ENCODE assay signal across 31 cellular contexts in genomic region chr10:82020999-82021398, GRCh38.
"Had no signal": no experiment of that assay in that cellular context is flagged by ENCODE, and none has a peak within 500 bp of the region (broad histone marks: within the 10 kb centered on the region; RNA-seq: fewer than 3 reads in every experiment).

No MANE protein-coding gene starts in this region.

- H3K27me3 Mint-ChIP-seq: activated B cell treated with CpG ODN at 0.5 μM for 24 hours; activated CD4-positive, alpha-beta memory T cell treated with anti-CD3 and anti-CD28 coated beads, Interleukin-2, amount 10 ng/mL, durations not matched to agents 7 days and 5 days; activated CD4-positive, alpha-beta T cell treated with anti-CD3 and anti-CD28 coated beads, Interleukin-2, amount 10 ng/mL, durations not matched to agents 7 days and 5 days; activated CD8-positive, alpha-beta memory T cell treated with anti-CD3 and anti-CD28 coated beads, Interleukin-2, amount 10 ng/mL, durations not matched to agents 7 days and 5 days; activated naive CD4-positive, alpha-beta T cell treated with anti-CD3 and anti-CD28 coated beads, Interleukin-2, amount 10 ng/mL, durations not matched to agents 7 days and 5 days; activated naive CD4-positive, alpha-beta T cell treated with anti-CD3 and anti-CD28 coated beads, Interleukin-2, amount 50 U/mL, for 24 hours; activated naive CD8-positive, alpha-beta T cell; activated naive CD8-positive, alpha-beta T cell treated with anti-CD3 and anti-CD28 coated beads, Interleukin-2, amount 10 ng/mL, durations not matched to agents 7 days and 5 days; activated naive CD8-positive, alpha-beta T cell treated with anti-CD3 and anti-CD28 coated beads, Interleukin-2, amount 50 U/mL, for 24 hours; activated T-cell treated with anti-CD3 and anti-CD28 coated beads, Interleukin-2, amount 50 U/mL, for 24 hours; brain; central memory CD8-positive, alpha-beta T cell had no signal

- ATAC-seq: activated CD8-positive, alpha-beta memory T cell treated with anti-CD3 and anti-CD28 coated beads, Interleukin-2, amount 10 ng/mL, durations not matched to agents 7 days and 5 days; activated CD8-positive, alpha-beta T cell treated with anti-CD3 and anti-CD28 coated beads, Interleukin-2, amount 10 ng/mL, durations not matched to agents 7 days and 5 days; activated naive CD8-positive, alpha-beta T cell treated with anti-CD3 and anti-CD28 coated beads, Interleukin-2, amount 50 U/mL, for 24 hours had no signal

- DNase-seq: activated B cell treated with CpG ODN at 0.5 μM for 24 hours; activated CD4-positive, alpha-beta memory T cell treated with anti-CD3 and anti-CD28 coated beads, Interleukin-2, amount 10 ng/mL, durations not matched to agents 7 days and 5 days; activated CD4-positive, alpha-beta T cell treated with anti-CD3 and anti-CD28 coated beads for 4 hours; activated CD4-positive, alpha-beta T cell treated with anti-CD3 and anti-CD28 coated beads, Interleukin-2, amount 10 ng/mL, durations not matched to agents 7 days and 5 days; activated CD4-positive, alpha-beta T cell treated with anti-CD3 and anti-CD28 coated beads, Interleukin-2, amount 50 U/mL, for 48 hours; activated CD4-positive, CD25-positive, alpha-beta regulatory T cell treated with anti-CD3 and anti-CD28 coated beads, Interleukin-2, amount 50 U/mL, for 72 hours; activated CD8-positive, alpha-beta memory T cell treated with anti-CD3 and anti-CD28 coated beads for 24 hours; activated CD8-positive, alpha-beta memory T cell treated with anti-CD3 and anti-CD28 coated beads, Interleukin-2, amount 10 ng/mL, durations not matched to agents 7 days and 5 days; activated CD8-positive, alpha-beta memory T cell treated with anti-CD3 and anti-CD28 coated beads, Interleukin-2, amount 50 U/mL, for 48 hours; activated CD8-positive, alpha-beta T cell treated with anti-CD3 and anti-CD28 coated beads, Interleukin-2, amount 10 ng/mL, durations not matched to agents 7 days and 5 days; activated effector memory CD4-positive, alpha-beta T cell treated with Interleukin-2 at 50 U/mL for 16 hours; activated gamma-delta T cell; activated naive CD4-positive, alpha-beta T cell treated with anti-CD3 and anti-CD28 coated beads, Interleukin-2, amount 10 ng/mL, durations not matched to agents 7 days and 5 days; activated naive CD4-positive, alpha-beta T cell treated with Interleukin-2 at 50 U/mL for 16 hours; activated naive CD8-positive, alpha-beta T cell treated with anti-CD3 and anti-CD28 coated beads, Interleukin-2, amount 10 ng/mL, durations not matched to agents 7 days and 5 days; activated naive CD8-positive, alpha-beta T cell treated with anti-CD3 and anti-CD28 coated beads, Interleukin-2, amount 50 U/mL, for 24 hours; activated T-cell treated with anti-CD3 and anti-CD28 coated beads, Interleukin-2, amount 50 U/mL, for 24 hours; activated T-cell treated with anti-CD3 and anti-CD28 coated beads, Interleukin-2, amount 50 U/mL, for 48 hours; amygdala; anterior cingulate cortex; caudate nucleus; cerebellar nuclear complex; T-helper 2 cell; T-helper 9 cell had no signal

- H3K9me3 Mint-ChIP-seq: activated naive CD8-positive, alpha-beta T cell treated with anti-CD3 and anti-CD28 coated beads, Interleukin-2, amount 10 ng/mL, durations not matched to agents 7 days and 5 days; activated T-cell treated with anti-CD3 and anti-CD28 coated beads, Interleukin-2, amount 50 U/mL, for 24 hours had no signal

- H3K4me3 Mint-ChIP-seq: activated B cell treated with CpG ODN at 0.5 μM for 24 hours; activated CD4-positive, alpha-beta memory T cell treated with anti-CD3 and anti-CD28 coated beads, Interleukin-2, amount 10 ng/mL, durations not matched to agents 7 days and 5 days; activated CD4-positive, alpha-beta T cell treated with anti-CD3 and anti-CD28 coated beads, Interleukin-2, amount 10 ng/mL, durations not matched to agents 7 days and 5 days; activated CD8-positive, alpha-beta memory T cell treated with anti-CD3 and anti-CD28 coated beads, Interleukin-2, amount 10 ng/mL, durations not matched to agents 7 days and 5 days; activated CD8-positive, alpha-beta T cell treated with anti-CD3 and anti-CD28 coated beads, Interleukin-2, amount 10 ng/mL, durations not matched to agents 7 days and 5 days; activated naive CD4-positive, alpha-beta T cell treated with anti-CD3 and anti-CD28 coated beads, Interleukin-2, amount 10 ng/mL, durations not matched to agents 7 days and 5 days; activated naive CD4-positive, alpha-beta T cell treated with anti-CD3 and anti-CD28 coated beads, Interleukin-2, amount 50 U/mL, for 24 hours; activated naive CD8-positive, alpha-beta T cell; activated naive CD8-positive, alpha-beta T cell treated with anti-CD3 and anti-CD28 coated beads, Interleukin-2, amount 10 ng/mL, durations not matched to agents 7 days and 5 days; activated naive CD8-positive, alpha-beta T cell treated with anti-CD3 and anti-CD28 coated beads, Interleukin-2, amount 50 U/mL, for 24 hours; activated T-cell treated with anti-CD3 and anti-CD28 coated beads, Interleukin-2, amount 50 U/mL, for 24 hours; brain; central memory CD8-positive, alpha-beta T cell; T-helper 1 cell treated with Interleukin-12 subunit alpha and Interleukin-12 subunit beta and Interleukin-4 antibody, amounts not matched to agents 30 μg/mL and 1 μg/mL, for 36 hours; T-helper 2 cell treated with Interferon-gamma antibody and Interleukin-4, amounts not matched to agents 5 μg/mL and 100 μg/mL, for 36 hours had no signal

- H3K36me3 Mint-ChIP-seq: activated CD8-positive, alpha-beta memory T cell treated with anti-CD3 and anti-CD28 coated beads, Interleukin-2, amount 10 ng/mL, durations not matched to agents 7 days and 5 days; activated naive CD4-positive, alpha-beta T cell treated with anti-CD3 and anti-CD28 coated beads, Interleukin-2, amount 10 ng/mL, durations not matched to agents 7 days and 5 days; activated naive CD4-positive, alpha-beta T cell treated with anti-CD3 and anti-CD28 coated beads, Interleukin-2, amount 50 U/mL, for 24 hours; activated naive CD8-positive, alpha-beta T cell; activated naive CD8-positive, alpha-beta T cell treated with anti-CD3 and anti-CD28 coated beads, Interleukin-2, amount 10 ng/mL, durations not matched to agents 7 days and 5 days had no signal

- H3K4me1 Mint-ChIP-seq: activated B cell treated with CpG ODN at 0.5 μM for 24 hours; activated CD4-positive, alpha-beta memory T cell treated with anti-CD3 and anti-CD28 coated beads, Interleukin-2, amount 10 ng/mL, durations not matched to agents 7 days and 5 days; activated CD4-positive, alpha-beta T cell treated with anti-CD3 and anti-CD28 coated beads, Interleukin-2, amount 10 ng/mL, durations not matched to agents 7 days and 5 days; activated CD8-positive, alpha-beta memory T cell treated with anti-CD3 and anti-CD28 coated beads, Interleukin-2, amount 10 ng/mL, durations not matched to agents 7 days and 5 days; activated naive CD4-positive, alpha-beta T cell treated with anti-CD3 and anti-CD28 coated beads, Interleukin-2, amount 10 ng/mL, durations not matched to agents 7 days and 5 days; activated naive CD4-positive, alpha-beta T cell treated with anti-CD3 and anti-CD28 coated beads, Interleukin-2, amount 50 U/mL, for 24 hours; activated naive CD8-positive, alpha-beta T cell treated with anti-CD3 and anti-CD28 coated beads, Interleukin-2, amount 10 ng/mL, durations not matched to agents 7 days and 5 days; activated naive CD8-positive, alpha-beta T cell treated with anti-CD3 and anti-CD28 coated beads, Interleukin-2, amount 50 U/mL, for 24 hours; brain; central memory CD8-positive, alpha-beta T cell had no signal

- H3K27ac Mint-ChIP-seq: activated B cell treated with CpG ODN at 0.5 μM for 24 hours; activated CD4-positive, alpha-beta memory T cell treated with anti-CD3 and anti-CD28 coated beads, Interleukin-2, amount 10 ng/mL, durations not matched to agents 7 days and 5 days; activated CD4-positive, alpha-beta T cell treated with anti-CD3 and anti-CD28 coated beads, Interleukin-2, amount 10 ng/mL, durations not matched to agents 7 days and 5 days; activated CD8-positive, alpha-beta memory T cell treated with anti-CD3 and anti-CD28 coated beads, Interleukin-2, amount 10 ng/mL, durations not matched to agents 7 days and 5 days; activated CD8-positive, alpha-beta T cell treated with anti-CD3 and anti-CD28 coated beads, Interleukin-2, amount 10 ng/mL, durations not matched to agents 7 days and 5 days; activated naive CD4-positive, alpha-beta T cell treated with anti-CD3 and anti-CD28 coated beads, Interleukin-2, amount 10 ng/mL, durations not matched to agents 7 days and 5 days; activated naive CD4-positive, alpha-beta T cell treated with anti-CD3 and anti-CD28 coated beads, Interleukin-2, amount 50 U/mL, for 24 hours; activated naive CD8-positive, alpha-beta T cell; activated naive CD8-positive, alpha-beta T cell treated with anti-CD3 and anti-CD28 coated beads, Interleukin-2, amount 10 ng/mL, durations not matched to agents 7 days and 5 days; activated naive CD8-positive, alpha-beta T cell treated with anti-CD3 and anti-CD28 coated beads, Interleukin-2, amount 50 U/mL, for 24 hours; activated T-cell treated with anti-CD3 and anti-CD28 coated beads, Interleukin-2, amount 50 U/mL, for 24 hours; activated T-helper 2 cell treated with anti-CD3 and anti-CD28 coated beads, Interferon-gamma antibody, Interleukin-2, Interleukin-4, amounts not matched to agents 10 μg/mL and 5 μg/mL and 100 μg/mL, durations not matched to agents 14 hours and 24 hours and 36 hours; brain; T-helper 1 cell treated with Interleukin-12 subunit alpha and Interleukin-12 subunit beta and Interleukin-4 antibody, amounts not matched to agents 30 μg/mL and 1 μg/mL, for 36 hours; T-helper 2 cell treated with Interferon-gamma antibody and Interleukin-4, amounts not matched to agents 5 μg/mL and 100 μg/mL, for 36 hours had no signal
